In genomic region chr11:45087301-45087700, GRCh38 we compare ENCODE assay signal across 1 cellular context.
TF ChIP-seq lines count a peak whose summit lies in the region.

No MANE protein-coding gene starts in this region.

TF ChIP-seq in GM23338, 12 proteins besides CTCF, POLR2A, EP300 and RAD21 (continued from another document):
- TF ChIP-seq ZNF462 (CRISPR knock-in tag; IDR thresholded peaks at IDR 0.05) (no peak), ZNF331 (CRISPR knock-in tag; IDR thresholded peaks at IDR 0.05; ENCODE audit: low read depth) (no peak), EZH2 (IDR thresholded peaks at IDR 0.05; ENCODE audit: low read depth, unreplicated experiment) (no peak), CREB1 (CRISPR knock-in tag; IDR thresholded peaks at IDR 0.05; ENCODE audit: low read depth) (no peak), STAT1 (IDR thresholded peaks at IDR 0.05; ENCODE audit: unreplicated experiment) (no peak), REST (IDR thresholded peaks at IDR 0.05; ENCODE audit: unreplicated experiment) (no peak), EZH2phosphoT487 (IDR thresholded peaks at IDR 0.05; ENCODE audit: unreplicated experiment) (no peak)
